Comparison of ENCODE assay signal across 19 cellular contexts in the genomic region with DNA sequence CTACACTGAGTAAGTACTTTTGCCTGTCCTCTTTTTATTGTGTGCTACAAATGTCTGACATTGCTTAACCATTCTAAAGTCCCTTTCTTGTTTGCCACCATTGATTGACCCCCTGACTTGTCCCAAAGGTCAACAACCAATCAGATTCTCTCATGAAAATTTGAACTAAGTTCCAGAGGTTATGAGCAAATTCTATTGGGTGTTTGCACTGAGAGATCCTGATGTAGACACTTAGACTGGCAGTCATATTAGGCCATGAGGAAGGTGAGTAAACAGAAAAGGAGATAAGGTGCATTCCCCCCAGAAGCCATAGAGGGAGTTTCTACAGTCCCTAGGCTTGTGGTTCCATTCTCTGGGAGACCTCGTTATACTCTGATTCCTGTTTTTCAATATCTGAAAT.
"Had no signal": no experiment of that assay in that cellular context is flagged by ENCODE, and none has a peak within 500 bp of the region (broad histone marks: within the 10 kb centered on the region; RNA-seq: fewer than 3 reads in every experiment).

No MANE protein-coding gene starts in this region.

- H3K27ac ChIP-seq: colonic mucosa, hepatocyte, right atrium auricular region, stomach, thoracic aorta, transverse colon had no signal

- FAIRE-seq: kidney, small intestine had no signal

- DNase-seq: colonic mucosa; effector CD4-positive, alpha-beta T cell; foreskin melanocyte; head of caudate nucleus; kidney; left cardiac atrium; left ventricle myocardium superior; mesendoderm; naive thymus-derived CD4-positive, alpha-beta T cell; posterior cingulate gyrus; small intestine; stimulated activated CD4-positive, alpha-beta T cell treated with anti-CD3 and anti-CD28 coated beads, Interleukin-12 subunit alpha, Interleukin-12 subunit beta, amount 100 ng/mL, for 4 hours; stimulated activated naive CD4-positive, alpha-beta T cell; stomach; substantia nigra; transverse colon had no signal

- H3K36me3 ChIP-seq: colonic mucosa, right atrium auricular region, stomach, thoracic aorta, transverse colon had no signal

- ATAC-seq: left cardiac atrium; left ventricle myocardium superior; naive thymus-derived CD4-positive, alpha-beta T cell had no signal

- H2AFZ ChIP-seq: hepatocyte had no signal

- H3K4me2 ChIP-seq: hepatocyte had no signal

- H3K79me2 ChIP-seq: hepatocyte had no signal

- H3K4me1 ChIP-seq: colonic mucosa had no signal

- H3K9me3 ChIP-seq: colonic mucosa, right atrium auricular region, stomach, thoracic aorta, transverse colon had no signal

- H3K4me3 ChIP-seq: colonic mucosa, hepatocyte, right atrium auricular region, stomach, thoracic aorta, transverse colon had no signal
